In genomic region chr9:19230356-19231125, GRCh38 we compare ENCODE assay signal across 8 cellular contexts. TPM values are rescaled to one million over a fixed set of nuclear protein-coding genes. Genes with fewer than 3 reads are reported as not detected.
DNase-seq lines count a peak whose midpoint lies in the region; ATAC-seq and TF ChIP-seq lines count a peak whose summit lies in the region.

TSS of gene DENND4C (plus strand) at chr9:19230693. CDS start at chr9:19276175, 45,482 bp downstream.

- H3K4me2 ChIP-seq in MM.1S (ENCODE audit: low read depth, low read length) = peak within 1 kb of the TSS; percentile 76

- no peak for TF ChIP-seq POLR2A in testis (IDR thresholded peaks at IDR 0.05)

- H3K9me2 ChIP-seq in MM.1S (replicated peaks; ENCODE audit: insufficient read depth, low read length) = no peaks in the 10 kb centered on the region

- CTCF ChIA-PET in activated naive CD4-positive, alpha-beta T cell treated with anti-CD3 and anti-CD28 coated beads, Interleukin-2, amount 10 ng/mL, durations not matched to agents 7 days and 5 days (lab: Charles Lee) = no interaction called here

- H3K4me1 ChIP-seq in HAP-1 (peaks cover 17% of the 10 kb centered on the region), MM.1S (ENCODE audit: low read length) (no peaks in the 10 kb centered on the region), testis (peaks cover 13% of the 10 kb centered on the region)

- H4K20me1 ChIP-seq in MM.1S (ENCODE audit: insufficient read depth, low read length) = no peaks in the 10 kb centered on the region

- peak within 1 kb of the TSS; percentile 48; the same call in 1 of the 2 replicates for H2AFZ ChIP-seq in MM.1S (ENCODE audit: low read length)

- intact Hi-C loops in testis (cut with DNase I; ENCODE audit: low total_unique reads) = loop anchor here (5.0 kb wide), 1 partner anchor 147 kb away; no protein-coding TSS in a partner anchor

- H3K27ac ChIP-seq in MM.1S (ENCODE audit: low read length) = peak within 1 kb of the TSS; percentile 81
- H3K27ac ChIP-seq in testis = peak within 1 kb of the TSS; percentile 99

- H3K36me3 ChIP-seq in HAP-1 (replicated peaks) = no peaks in the 10 kb centered on the region; the same call in 1 of the 2 replicates
- no peaks in the 10 kb centered on the region for H3K36me3 ChIP-seq in MM.1S (replicated peaks; ENCODE audit: insufficient read depth, low read length)
- H3K36me3 ChIP-seq in testis (ENCODE audit: low read depth, missing control alignments) = no peaks in the 10 kb centered on the region

- WGBS in testis, 2 donors = 0 to 1% methylated on average over 21 to 57 of the region's 86 CpGs

- peak within 1 kb of the TSS; percentile 83 for H3K27ac Mint-ChIP-seq in activated naive CD4-positive, alpha-beta T cell treated with anti-CD3 and anti-CD28 coated beads, Interleukin-2, amount 10 ng/mL, durations not matched to agents 7 days and 5 days

- H3K79me2 ChIP-seq in MM.1S (ENCODE audit: low read length) = peaks cover 39% of the 10 kb centered on the region

- H3K4me3 ChIP-seq in HAP-1 (peak within 1 kb of the TSS; percentile 95), MM.1S (ENCODE audit: low read length) (peak within 1 kb of the TSS; percentile 73), testis (peak within 1 kb of the TSS; percentile 97 to 99)

- peak within 1 kb of the TSS; percentile 81 for H3K9ac ChIP-seq in MM.1S (ENCODE audit: low read length)

- peak; percentile 92 for ATAC-seq in omental fat pad (ENCODE audit: low FRiP score)

- no peak for TF ChIP-seq CTCF in MM.1S (IDR thresholded peaks at IDR 0.05; ENCODE audit: low read length)
- no peak for TF ChIP-seq CTCF in omental fat pad (IDR thresholded peaks at IDR 0.05)
- TF ChIP-seq CTCF in testis (IDR thresholded peaks at IDR 0.05) = no peak

- H3K9me3 ChIP-seq in HAP-1 (no peaks in the 10 kb centered on the region), MM.1S (replicated peaks; ENCODE audit: insufficient read depth, low read length) (no peaks in the 10 kb centered on the region), testis (no peaks in the 10 kb centered on the region)

- peaks cover 10% of the 10 kb centered on the region for H3F3A ChIP-seq in MM.1S (ENCODE audit: insufficient read depth, low read length)

- no peak within 1 kb of the TSS for H3K4me3 Mint-ChIP-seq in activated naive CD4-positive, alpha-beta T cell treated with anti-CD3 and anti-CD28 coated beads, Interleukin-2, amount 10 ng/mL, durations not matched to agents 7 days and 5 days

- H3K4me1 Mint-ChIP-seq in activated naive CD4-positive, alpha-beta T cell treated with anti-CD3 and anti-CD28 coated beads, Interleukin-2, amount 10 ng/mL, durations not matched to agents 7 days and 5 days = peaks cover 16% of the 10 kb centered on the region

- peaks cover 2% of the 10 kb centered on the region for H3K36me3 Mint-ChIP-seq in activated naive CD4-positive, alpha-beta T cell treated with anti-CD3 and anti-CD28 coated beads, Interleukin-2, amount 10 ng/mL, durations not matched to agents 7 days and 5 days

- H3K27me3 ChIP-seq in HAP-1 (ENCODE audit: low read depth) = no peaks in the 10 kb centered on the region
- H3K27me3 ChIP-seq in MM.1S (replicated peaks; ENCODE audit: insufficient read depth, low read length) = no peaks in the 10 kb centered on the region
- H3K27me3 ChIP-seq in testis = no peaks in the 10 kb centered on the region

- no peaks in the 10 kb centered on the region for H3K9me3 Mint-ChIP-seq in activated naive CD4-positive, alpha-beta T cell treated with anti-CD3 and anti-CD28 coated beads, Interleukin-2, amount 10 ng/mL, durations not matched to agents 7 days and 5 days

- peaks cover 5% of the 10 kb centered on the region for H3K27me3 Mint-ChIP-seq in activated naive CD4-positive, alpha-beta T cell treated with anti-CD3 and anti-CD28 coated beads, Interleukin-2, amount 10 ng/mL, durations not matched to agents 7 days and 5 days

- DNase-seq in GM04504 (ENCODE audit: low read depth) (peak; percentile 65), HAP-1 (ENCODE audit: low spot score in 2 of 2) (peak; percentile 87 to 91), MM.1S (peak; percentile 76), SK-N-DZ (ENCODE audit: low spot score) (peak; percentile 84), glomerular endothelial cell (ENCODE audit: extremely low read depth, low read depth, low spot score) (no peak), omental fat pad (ENCODE audit: low spot score) (peak; percentile 55), testis (peak; percentile 90)
- peak; percentile 90 for DNase-seq in activated naive CD4-positive, alpha-beta T cell treated with anti-CD3 and anti-CD28 coated beads, Interleukin-2, amount 10 ng/mL, durations not matched to agents 7 days and 5 days

- in situ Hi-C loops in HAP-1 (cut with MboI; ENCODE audit: low sequenced_read_pairs) = no loop called here

RNA-seq across cellular contexts. Expression of gene DENND4C, which starts in this region (rescaled TPM):
- 15.4 and 19.6 TPM in 2 replicates for polyA plus RNA-seq in SK-N-DZ (2014; cell fraction: cytosol; rRNA removed)
- polyA plus RNA-seq in SK-N-DZ (2014; cell fraction: nucleus; rRNA removed) = 16.6 and 24.5 TPM in 2 replicates
- total RNA-seq in glomerular endothelial cell = 53.7 and 59.5 TPM in 2 replicates
- 100 to 1,000 TPM in 3 of 4 donors, 10 to 100 TPM in 1; 80.0 to 133 (median 113) TPM for total RNA-seq in omental fat pad
- 100 to 1,000 TPM; 126 to 136 TPM for total RNA-seq in testis
- polyA plus RNA-seq in testis (ENCODE audit: insufficient read depth, low read depth, low replicate concordance) = 28.8 TPM
